Comparison of ENCODE assay signal across 24 cellular contexts in the genomic region with DNA sequence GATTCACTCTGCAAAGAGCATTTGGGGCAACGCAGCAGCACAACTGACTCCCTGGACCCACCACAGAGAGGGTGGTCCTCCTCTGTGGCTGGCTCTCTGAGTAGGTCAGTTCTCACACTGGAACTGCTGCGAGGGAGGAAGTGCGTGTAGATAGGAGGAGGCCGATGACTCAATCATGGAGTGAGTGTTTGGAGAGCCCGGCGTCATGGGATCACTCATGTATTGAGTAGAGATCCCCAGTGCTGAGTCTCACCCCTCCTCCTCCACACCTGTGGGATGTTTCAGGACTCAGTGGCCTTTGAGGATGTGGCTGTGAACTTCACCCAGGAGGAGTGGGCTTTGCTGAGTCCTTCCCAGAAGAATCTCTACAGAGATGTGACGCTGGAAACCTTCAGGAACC. TPM values are rescaled to one million over a fixed set of nuclear protein-coding genes. Genes with fewer than 3 reads are reported as not detected.
DNase-seq lines count a peak whose midpoint lies in the region; ATAC-seq, FAIRE-seq and TF ChIP-seq lines count a peak whose summit lies in the region.
"Had no signal": no experiment of that assay in that cellular context is flagged by ENCODE, and none has a peak within 500 bp of the region (broad histone marks: within the 10 kb centered on the region; RNA-seq: fewer than 3 reads in every experiment).

No MANE protein-coding gene starts in this region.

- WGBS in liver: 97% methylated on average over 7 of the region's 7 CpGs
- WGBS in HepG2 (ENCODE audit: low lambda C conversion rate): 100% methylated on average over 7 of the region's 7 CpGs
- 88 to 100% methylated on average over 2 to 7 of the region's 7 CpGs for WGBS in transverse colon (ENCODE audit: low coverage in 1 of 2), 2 donors
- 95 to 98% methylated on average over 7 of the region's 7 CpGs for WGBS in heart right ventricle, 2 donors

- H3K9ac ChIP-seq in liver (ENCODE audit: low read depth in 1 of 2, low read length in 2 of 2) (no peak overlapping the region), HepG2 (ENCODE audit: insufficient read depth, low read depth, low read length) (no peak overlapping the region)

- no TSS peak for BruUV-seq in HepG2 (replicated peaks; lab: Mats Ljungman, UMichigan)

- H3K9me3 ChIP-seq in liver (ENCODE audit: control insufficient read depth in 4 of 4, low read length in 3 of 4) (peaks cover 26 to 57% (median 34%) of the 10 kb centered on the region in 4 donors), HepG2 (ENCODE audit: low read length) (no peaks in the 10 kb centered on the region), T-helper 17 cell (ENCODE audit: control insufficient read depth, low read length, poor library complexity, severe bottlenecking) (peaks cover 48% of the 10 kb centered on the region), transverse colon (peaks cover 41% of the 10 kb centered on the region in 2 donors), heart right ventricle (peaks cover 0 to 95% (median 8%) of the 10 kb centered on the region in 11 donors)

- H2AFZ ChIP-seq in HepG2 (ENCODE audit: low read length): no peak overlapping the region

- POLR2A ChIA-PET in HepG2 (lab: Yijun Ruan, JAX): no interaction called here

- DNase-seq in HepG2 (ENCODE audit: low spot score) (no peak), T-helper 17 cell (no peak), glutamatergic neuron (no peak), transverse colon (no peak), heart right ventricle (no peak)
- DNase-seq in stimulated activated naive B cell treated with anti-CD40 and anti-IgM and Interleukin-4, amounts not matched to agents 10 μg/mL and 1 μg/mL and 100 μg/mL, for 72 hours: no peak
- DNase-seq: activated CD4-positive, CD25-positive, alpha-beta regulatory T cell treated with anti-CD3 and anti-CD28 coated beads, Interleukin-2, amount 50 U/mL, for 72 hours; activated CD8-positive, alpha-beta T cell treated with anti-CD3 and anti-CD28 coated beads, Interleukin-2, amount 10 ng/mL, durations not matched to agents 7 days and 5 days; activated naive CD4-positive, alpha-beta T cell treated with Interleukin-2 at 50 U/mL for 16 hours; activated T-cell treated with anti-CD3 and anti-CD28 coated beads, Interleukin-2, amount 50 U/mL, for 4 hours; C1 segment of cervical spinal cord; kidney; midbrain; MM.1S; NCI-H1105 treated with DMSO at 0.1 percent for 48 hours; NCI-H1930; NCI-H526; nephron progenitor cell; Right ventricle myocardium superior; stimulated activated naive CD4-positive, alpha-beta T cell treated with Interleukin-2 at 50 U/mL for 16 hours had no signal

- in situ Hi-C loops in HepG2 (cut with HindIII; ENCODE audit: extremely low pct_ligation_motif_present, low pct_unique_long_range_greater_than_20kb) (no loop called here), transverse colon (cut with MboI; ENCODE audit: low pct_ligation_motif_present in 1 of 4, low pct_unique_long_range_greater_than_20kb in 1 of 4, low sequenced_read_pairs in 3 of 4) (no loop called here)

- ATAC-seq in HepG2 (no peak), T-helper 17 cell (no peak), heart right ventricle (no peak), GM21528 (IDR thresholded peaks at IDR 0.05; ENCODE audit: low FRiP score, unreplicated experiment) (no peak)
- ATAC-seq in stimulated activated naive B cell treated with anti-CD40 and anti-IgM and Interleukin-4, amounts not matched to agents 10 μg/mL and 1 μg/mL and 100 μg/mL, for 72 hours (replicated peaks): no peak
- ATAC-seq: activated CD8-positive, alpha-beta T cell treated with anti-CD3 and anti-CD28 coated beads, Interleukin-2, amount 10 ng/mL, durations not matched to agents 7 days and 5 days; activated T-cell treated with anti-CD3 and anti-CD28 coated beads, Interleukin-2, amount 50 U/mL, for 4 hours; SK-N-SH treated with all-trans-retinoic acid at 6 μM for 48 hours had no signal

- CTCF ChIA-PET in HepG2 (lab: Yijun Ruan, JAX; ENCODE audit: low intra/inter-chr PET ratio, low total read pairs): no interaction called here

- H3K4me1 ChIP-seq in liver (ENCODE audit: control insufficient read depth in 4 of 4, insufficient read depth in 4 of 4, low read length in 3 of 4): no peaks in the 10 kb centered on the region
- no peaks in the 10 kb centered on the region for H3K4me1 ChIP-seq in HepG2 (ENCODE audit: insufficient read depth, low read length)
- no peaks in the 10 kb centered on the region for H3K4me1 ChIP-seq in transverse colon
- no peaks in the 10 kb centered on the region for H3K4me1 ChIP-seq in heart right ventricle
- H3K4me1 ChIP-seq: suprapubic skin had no signal

- H3K4me3 ChIP-seq in liver (ENCODE audit: low read depth in 1 of 3, low read length in 3 of 3): peak overlapping the region in 2 of 3 donors; percentile 9 to 53
- no peak overlapping the region for H3K4me3 ChIP-seq in HepG2 (replicated peaks in 1 of 3; ENCODE audit: insufficient read depth in 1 of 3, low read depth in 2 of 3, low read length in 3 of 3)
- no peak overlapping the region for H3K4me3 ChIP-seq in transverse colon
- H3K4me3 ChIP-seq in heart right ventricle: no peak overlapping the region
- H3K4me3 ChIP-seq: suprapubic skin had no signal

- peaks cover 6% of the 10 kb centered on the region for H3K9me3 Mint-ChIP-seq in glutamatergic neuron (ENCODE audit: unreplicated experiment)
- peaks cover 8 to 13% of the 10 kb centered on the region in 2 donors for H3K9me3 Mint-ChIP-seq in stimulated activated naive B cell treated with anti-CD40 and anti-IgM and Interleukin-4, amounts not matched to agents 10 μg/mL and 1 μg/mL and 100 μg/mL, for 72 hours

- no peak for FAIRE-seq in HepG2 (lab: Jason Lieb, UNC)
- FAIRE-seq: kidney had no signal

- no peak for TF ChIP-seq RAD21 in liver (IDR thresholded peaks at IDR 0.05)
- no peak for TF ChIP-seq RAD21 in HepG2 (CRISPR knock-in tag; IDR thresholded peaks at IDR 0.05)

- intact Hi-C loops in HepG2 (cut with micrococcal nuclease; ENCODE audit: unreplicated experiment) (no loop called here), transverse colon (cut with DNase I; ENCODE audit: low total_unique reads) (no loop called here), heart right ventricle (cut with DNase I) (loop anchor here in 1 of 10 donors (10.0 kb wide), 1 partner anchor 57 kb away; the partner anchor contains the start of gene ZNF14)

- H3K4me2 ChIP-seq in HepG2 (ENCODE audit: low read depth, low read length): no peak overlapping the region

- TF ChIP-seq CTCF in liver (IDR thresholded peaks at IDR 0.05; ENCODE audit: low read depth, low read length, missing input control) (no peak), HepG2 (CRISPR knock-in tag; IDR thresholded peaks at IDR 0.05) (no peak), glutamatergic neuron (IDR thresholded peaks at IDR 0.05; ENCODE audit: partially characterized antibody, unreplicated experiment) (no peak), transverse colon (IDR thresholded peaks at IDR 0.05) (no peak), heart right ventricle (IDR thresholded peaks at IDR 0.05) (no peak)

- 0 out of 2 replicates have a peak, but pooled peaks cover 3% of the 10 kb centered on the region for H4K20me1 ChIP-seq in HepG2 (ENCODE audit: insufficient read depth, low read length)

- H3K4me3 Mint-ChIP-seq in T-helper 17 cell (peak overlapping the region; percentile 32), glutamatergic neuron (ENCODE audit: unreplicated experiment) (peak overlapping the region; percentile 42)
- H3K4me3 Mint-ChIP-seq in stimulated activated naive B cell treated with anti-CD40 and anti-IgM and Interleukin-4, amounts not matched to agents 10 μg/mL and 1 μg/mL and 100 μg/mL, for 72 hours: no peak overlapping the region
- H3K4me3 Mint-ChIP-seq: activated CD8-positive, alpha-beta T cell treated with anti-CD3 and anti-CD28 coated beads, Interleukin-2, amount 10 ng/mL, durations not matched to agents 7 days and 5 days; activated T-cell treated with anti-CD3 and anti-CD28 coated beads, Interleukin-2, amount 50 U/mL, for 4 hours; nephron progenitor cell had no signal

- H3K27me3 Mint-ChIP-seq in T-helper 17 cell (no peaks in the 10 kb centered on the region), glutamatergic neuron (ENCODE audit: unreplicated experiment) (no peaks in the 10 kb centered on the region)
- no peaks in the 10 kb centered on the region for H3K27me3 Mint-ChIP-seq in stimulated activated naive B cell treated with anti-CD40 and anti-IgM and Interleukin-4, amounts not matched to agents 10 μg/mL and 1 μg/mL and 100 μg/mL, for 72 hours

- H3K36me3 Mint-ChIP-seq in T-helper 17 cell (ENCODE audit: low read depth) (peaks cover 7% of the 10 kb centered on the region), glutamatergic neuron (ENCODE audit: unreplicated experiment) (peaks cover 39% of the 10 kb centered on the region)
- peaks cover 72 to 78% of the 10 kb centered on the region in 2 donors for H3K36me3 Mint-ChIP-seq in stimulated activated naive B cell treated with anti-CD40 and anti-IgM and Interleukin-4, amounts not matched to agents 10 μg/mL and 1 μg/mL and 100 μg/mL, for 72 hours

- peaks cover 24% of the 10 kb centered on the region for H3K79me2 ChIP-seq in HepG2 (ENCODE audit: insufficient read depth, low read length)

- H3K4me1 Mint-ChIP-seq in T-helper 17 cell: peaks cover 7% of the 10 kb centered on the region
- H3K4me1 Mint-ChIP-seq in glutamatergic neuron (ENCODE audit: low read depth, unreplicated experiment): no peaks in the 10 kb centered on the region
- peaks cover 13 to 24% of the 10 kb centered on the region in 2 donors for H3K4me1 Mint-ChIP-seq in stimulated activated naive B cell treated with anti-CD40 and anti-IgM and Interleukin-4, amounts not matched to agents 10 μg/mL and 1 μg/mL and 100 μg/mL, for 72 hours

- TF ChIP-seq POLR2A in HepG2 (IDR thresholded peaks at IDR 0.05; ENCODE audit: insufficient read depth in 1 of 2, low read depth in 2 of 2, low read length in 2 of 2) (no peak), transverse colon (IDR thresholded peaks at IDR 0.05) (no peak)

- H3K36me3 ChIP-seq in liver (ENCODE audit: control insufficient read depth in 4 of 4, insufficient read depth in 3 of 4, low read depth in 1 of 4, low read length in 3 of 4): peaks cover 10 to 50% (median 38%) of the 10 kb centered on the region in 4 donors
- peaks cover 19 to 59% of the 10 kb centered on the region in 2 experiments for H3K36me3 ChIP-seq in HepG2 (replicated peaks in 1 of 2; ENCODE audit: control insufficient read depth in 1 of 2, insufficient read depth in 2 of 2, low read length in 2 of 2)
- H3K36me3 ChIP-seq in transverse colon: peaks cover 0 to 89% (median 29%) of the 10 kb centered on the region in 4 donors
- peaks cover 0 to 100% (median 30%) of the 10 kb centered on the region in 9 donors for H3K36me3 ChIP-seq in heart right ventricle

- H3K27ac ChIP-seq in liver (ENCODE audit: low read depth in 1 of 2, low read length in 2 of 2) (no peak overlapping the region), HepG2 (ENCODE audit: extremely low read length, insufficient read depth, low read length) (no peak overlapping the region), transverse colon (no peak overlapping the region), heart right ventricle (no peak overlapping the region)
- H3K27ac ChIP-seq: suprapubic skin had no signal

- H3K27me3 ChIP-seq in liver (ENCODE audit: control insufficient read depth in 4 of 4, insufficient read depth in 4 of 4, low read length in 3 of 4): no peaks in the 10 kb centered on the region
- no peaks in the 10 kb centered on the region; a peak in 1 of 5 replicates for H3K27me3 ChIP-seq in HepG2 (ENCODE audit: control insufficient read depth in 1 of 2, insufficient read depth in 2 of 2, low read length in 2 of 2)
- no peaks in the 10 kb centered on the region for H3K27me3 ChIP-seq in transverse colon
- no peaks in the 10 kb centered on the region for H3K27me3 ChIP-seq in heart right ventricle
- H3K27me3 ChIP-seq: suprapubic skin had no signal

- H3K27ac Mint-ChIP-seq in T-helper 17 cell: no peak overlapping the region
- no peak overlapping the region for H3K27ac Mint-ChIP-seq in glutamatergic neuron (ENCODE audit: unreplicated experiment)
- H3K27ac Mint-ChIP-seq in stimulated activated naive B cell treated with anti-CD40 and anti-IgM and Interleukin-4, amounts not matched to agents 10 μg/mL and 1 μg/mL and 100 μg/mL, for 72 hours: peak overlapping the region; percentile 80
- H3K27ac Mint-ChIP-seq: activated CD8-positive, alpha-beta T cell treated with anti-CD3 and anti-CD28 coated beads, Interleukin-2, amount 10 ng/mL, durations not matched to agents 7 days and 5 days; nephron progenitor cell had no signal

- no peak for TF ChIP-seq EP300 in HepG2 (IDR thresholded peaks at IDR 0.05; ENCODE audit: low read depth in 2 of 2, low read length in 2 of 2)
- TF ChIP-seq EP300 in HepG2 (CRISPR knock-in tag; IDR thresholded peaks at IDR 0.05; ENCODE audit: borderline replicate concordance): no peak
- TF ChIP-seq EP300 in transverse colon (IDR thresholded peaks at IDR 0.05; ENCODE audit: low read depth): no peak

RNA-seq across cellular contexts. Expression of gene ZNF101, which starts 8.9 kb away (rescaled TPM):
- total RNA-seq in liver: 1 to 10 TPM; 4.6 to 6.9 TPM
- 1 to 10 TPM; 1.5 to 2.4 TPM for polyA plus RNA-seq in liver
- total RNA-seq in HepG2 (2016; rRNA removed; fragmentation: Illumina TruSeq; extraction: Trizol): 28.9 and 35.3 TPM in 2 replicates
- total RNA-seq in HepG2 (2016; cell fraction: cytosol; rRNA removed; fragmentation: Illumina TruSeq; extraction: Trizol; ENCODE audit: low read depth): 5.8 and 9.2 TPM in 2 replicates
- total RNA-seq in HepG2 (2016; cell fraction: insoluble cytoplasmic fraction; rRNA removed; fragmentation: Illumina TruSeq; extraction: Trizol): 30.1 and 36.1 TPM in 2 replicates
- 18.6 and 18.7 TPM in 2 replicates for total RNA-seq in HepG2 (2016; cell fraction: membrane; rRNA removed; fragmentation: Illumina TruSeq; extraction: Trizol)
- 18.7 and 19.2 TPM in 2 replicates for total RNA-seq in HepG2 (2016; cell fraction: nucleus; rRNA removed; fragmentation: Illumina TruSeq; extraction: Trizol)
- 10.9 and 12.9 TPM in 2 replicates for polyA plus RNA-seq in HepG2 (2011; rRNA removed)
- polyA plus RNA-seq in HepG2 (2011; cell fraction: cytosol; rRNA removed): 5.0 and 7.2 TPM in 2 replicates
- 5.5 and 6.9 TPM in 2 replicates for polyA plus RNA-seq in HepG2 (2011; cell fraction: nucleus; rRNA removed)
- polyA plus RNA-seq in HepG2 (2012): 7.8 and 8.8 TPM in 2 replicates
- 4.9 and 6.0 TPM in 2 replicates for polyA plus RNA-seq in HepG2 (2016; cell fraction: cytosol; fragmentation: Illumina TruSeq; extraction: Trizol; ENCODE audit: low read depth)
- polyA plus RNA-seq in HepG2 (2016; cell fraction: insoluble cytoplasmic fraction; fragmentation: Illumina TruSeq; extraction: Trizol; ENCODE audit: low read depth): 24.4 and 28.4 TPM in 2 replicates
- 9.1 and 9.6 TPM in 2 replicates for polyA plus RNA-seq in HepG2 (2016; cell fraction: membrane; fragmentation: Illumina TruSeq; extraction: Trizol; ENCODE audit: low read depth)
- polyA plus RNA-seq in HepG2 (2016; cell fraction: nucleus; fragmentation: Illumina TruSeq; extraction: Trizol; ENCODE audit: insufficient read depth, low read depth): 23.5 and 25.1 TPM in 2 replicates
- 4.7 and 7.8 TPM in 2 replicates for polyA minus RNA-seq in HepG2 (2011; rRNA and poly(A)+ RNA removed; ENCODE audit: low replicate concordance)
- polyA minus RNA-seq in HepG2 (2011; cell fraction: cytosol; rRNA and poly(A)+ RNA removed): 6.7 and 11.7 TPM in 2 replicates
- polyA minus RNA-seq in HepG2 (2011; cell fraction: nucleus; rRNA and poly(A)+ RNA removed): 16.0 and 18.4 TPM in 2 replicates
- 10 to 100 TPM; 56.0 to 56.1 TPM for total RNA-seq in T-helper 17 cell
- total RNA-seq in glutamatergic neuron (ENCODE audit: unreplicated experiment): 8.0 TPM
- total RNA-seq in transverse colon: 10 to 100 TPM in 3 of 4 donors, 1 to 10 TPM in 1; 6.8 to 16.8 (median 11.1) TPM
- total RNA-seq in heart right ventricle: 1 to 10 TPM; 2.5 to 5.7 (median 3.8) TPM
- polyA plus RNA-seq in heart right ventricle: 1 to 10 TPM; 3.1 to 6.9 TPM

RNA-seq across cellular contexts. Expression of gene ATP13A1, which starts 14.1 kb away (rescaled TPM):
- total RNA-seq in liver (10 to 100 TPM; 18.8 to 36.5 TPM), HepG2 (2016; rRNA removed; fragmentation: Illumina TruSeq; extraction: Trizol) (9.8 and 23.2 TPM in 2 replicates), T-helper 17 cell (10 to 100 TPM; 91.4 to 98.8 TPM), glutamatergic neuron (ENCODE audit: unreplicated experiment) (92.7 TPM), transverse colon (100 to 1,000 TPM; 112 to 929 (median 402) TPM), heart right ventricle (10 to 100 TPM; 12.3 to 28.2 (median 18.4) TPM)
- polyA plus RNA-seq in liver (10 to 100 TPM; 15.1 to 22.1 TPM), HepG2 (2011; rRNA removed) (41.0 and 41.7 TPM in 2 replicates), heart right ventricle (10 to 100 TPM; 23.2 to 34.5 TPM)
- 8.5 and 9.9 TPM in 2 replicates for total RNA-seq in HepG2 (2016; cell fraction: cytosol; rRNA removed; fragmentation: Illumina TruSeq; extraction: Trizol; ENCODE audit: low read depth)
- 5.9 and 25.7 TPM in 2 replicates for total RNA-seq in HepG2 (2016; cell fraction: insoluble cytoplasmic fraction; rRNA removed; fragmentation: Illumina TruSeq; extraction: Trizol)
- 11.2 and 13.7 TPM in 2 replicates for total RNA-seq in HepG2 (2016; cell fraction: membrane; rRNA removed; fragmentation: Illumina TruSeq; extraction: Trizol)
- total RNA-seq in HepG2 (2016; cell fraction: nucleus; rRNA removed; fragmentation: Illumina TruSeq; extraction: Trizol): 38.0 and 41.5 TPM in 2 replicates
- 10.1 and 16.3 TPM in 2 replicates for polyA plus RNA-seq in HepG2 (2011; cell fraction: cytosol; rRNA removed)
- 461 and 645 TPM in 2 replicates for polyA plus RNA-seq in HepG2 (2011; cell fraction: nucleus; rRNA removed)
- polyA plus RNA-seq in HepG2 (2012): 25.9 and 38.7 TPM in 2 replicates
- 4.4 and 5.2 TPM in 2 replicates for polyA plus RNA-seq in HepG2 (2016; cell fraction: cytosol; fragmentation: Illumina TruSeq; extraction: Trizol; ENCODE audit: low read depth)
- polyA plus RNA-seq in HepG2 (2016; cell fraction: insoluble cytoplasmic fraction; fragmentation: Illumina TruSeq; extraction: Trizol; ENCODE audit: low read depth): 7.4 and 11.3 TPM in 2 replicates
- 8.0 and 10.2 TPM in 2 replicates for polyA plus RNA-seq in HepG2 (2016; cell fraction: membrane; fragmentation: Illumina TruSeq; extraction: Trizol; ENCODE audit: low read depth)
- polyA plus RNA-seq in HepG2 (2016; cell fraction: nucleus; fragmentation: Illumina TruSeq; extraction: Trizol; ENCODE audit: insufficient read depth, low read depth): 159 and 170 TPM in 2 replicates
- 80.6 and 93.0 TPM in 2 replicates for polyA minus RNA-seq in HepG2 (2011; rRNA and poly(A)+ RNA removed; ENCODE audit: low replicate concordance)
- 18.7 and 21.6 TPM in 2 replicates for polyA minus RNA-seq in HepG2 (2011; cell fraction: cytosol; rRNA and poly(A)+ RNA removed)
- 57.6 and 63.4 TPM in 2 replicates for polyA minus RNA-seq in HepG2 (2011; cell fraction: nucleus; rRNA and poly(A)+ RNA removed)

RNA-seq across cellular contexts. Expression of gene GMIP, which starts 34.1 kb away (rescaled TPM):
- 1 to 10 TPM; 5.3 to 6.5 TPM for total RNA-seq in liver
- 1 to 10 TPM in 1 of 2 donors, under 1 TPM in 1; 0.89 to 3.4 TPM for polyA plus RNA-seq in liver
- total RNA-seq in HepG2 (2016; rRNA removed; fragmentation: Illumina TruSeq; extraction: Trizol): 1.3 and 1.8 TPM in 2 replicates
- total RNA-seq in HepG2 (2016; cell fraction: cytosol; rRNA removed; fragmentation: Illumina TruSeq; extraction: Trizol; ENCODE audit: low read depth): 0.88 and 1.5 TPM in 2 replicates
- total RNA-seq in HepG2 (2016; cell fraction: insoluble cytoplasmic fraction; rRNA removed; fragmentation: Illumina TruSeq; extraction: Trizol): 1.4 and 1.5 TPM in 2 replicates
- 0.80 and 1.5 TPM in 2 replicates for total RNA-seq in HepG2 (2016; cell fraction: membrane; rRNA removed; fragmentation: Illumina TruSeq; extraction: Trizol)
- total RNA-seq in HepG2 (2016; cell fraction: nucleus; rRNA removed; fragmentation: Illumina TruSeq; extraction: Trizol): 1.7 and 2.0 TPM in 2 replicates
- 1.4 and 1.5 TPM in 2 replicates for polyA plus RNA-seq in HepG2 (2011; rRNA removed)
- 0.62 and 0.71 TPM in 2 replicates for polyA plus RNA-seq in HepG2 (2011; cell fraction: cytosol; rRNA removed)
- polyA plus RNA-seq in HepG2 (2011; cell fraction: nucleus; rRNA removed): 16.5 and 21.4 TPM in 2 replicates
- 2.1 and 3.2 TPM in 2 replicates for polyA plus RNA-seq in HepG2 (2012)
- polyA plus RNA-seq in HepG2 (2016; cell fraction: cytosol; fragmentation: Illumina TruSeq; extraction: Trizol; ENCODE audit: low read depth): 0.38 and 0.47 TPM in 2 replicates
- polyA plus RNA-seq in HepG2 (2016; cell fraction: insoluble cytoplasmic fraction; fragmentation: Illumina TruSeq; extraction: Trizol; ENCODE audit: low read depth): 1.8 and 2.2 TPM in 2 replicates
- polyA plus RNA-seq in HepG2 (2016; cell fraction: membrane; fragmentation: Illumina TruSeq; extraction: Trizol; ENCODE audit: low read depth): 0.83 and 0.98 TPM in 2 replicates
- 4.6 and 6.5 TPM in 2 replicates for polyA plus RNA-seq in HepG2 (2016; cell fraction: nucleus; fragmentation: Illumina TruSeq; extraction: Trizol; ENCODE audit: insufficient read depth, low read depth)
- polyA minus RNA-seq in HepG2 (2011; rRNA and poly(A)+ RNA removed; ENCODE audit: low replicate concordance): 1.3 and 6.5 TPM in 2 replicates
- 0.79 and 2.2 TPM in 2 replicates for polyA minus RNA-seq in HepG2 (2011; cell fraction: cytosol; rRNA and poly(A)+ RNA removed)
- polyA minus RNA-seq in HepG2 (2011; cell fraction: nucleus; rRNA and poly(A)+ RNA removed): 2.4 and 3.0 TPM in 2 replicates
- total RNA-seq in T-helper 17 cell: 10 to 100 TPM; 85.0 to 91.7 TPM
- total RNA-seq in glutamatergic neuron (ENCODE audit: unreplicated experiment): 204 TPM
- 10 to 100 TPM; 17.3 to 84.9 (median 27.2) TPM for total RNA-seq in transverse colon
- 10 to 100 TPM in 1 of 10 donors, 1 to 10 TPM in 9; 1.4 to 11.8 (median 2.4) TPM for total RNA-seq in heart right ventricle
- polyA plus RNA-seq in heart right ventricle: 1 to 10 TPM; 1.6 to 2.5 TPM

RNA-seq across cellular contexts. Expression of gene LPAR2, which starts 49.6 kb away (rescaled TPM):
- total RNA-seq in liver: 1 to 10 TPM; 1.0 to 3.4 TPM
- 1 to 10 TPM; 1.0 to 1.3 TPM for polyA plus RNA-seq in liver
- 0.72 and 0.86 TPM in 2 replicates for total RNA-seq in HepG2 (2016; rRNA removed; fragmentation: Illumina TruSeq; extraction: Trizol)
- total RNA-seq in HepG2 (2016; cell fraction: cytosol; rRNA removed; fragmentation: Illumina TruSeq; extraction: Trizol; ENCODE audit: low read depth): not detected in 2 replicates
- 0.27 and 0.82 TPM in 2 replicates for total RNA-seq in HepG2 (2016; cell fraction: insoluble cytoplasmic fraction; rRNA removed; fragmentation: Illumina TruSeq; extraction: Trizol)
- total RNA-seq in HepG2 (2016; cell fraction: membrane; rRNA removed; fragmentation: Illumina TruSeq; extraction: Trizol): 0.19 TPM in 1 of 2 replicates, not detected in the other
- total RNA-seq in HepG2 (2016; cell fraction: nucleus; rRNA removed; fragmentation: Illumina TruSeq; extraction: Trizol): 0.50 and 1.2 TPM in 2 replicates
- polyA plus RNA-seq in HepG2 (2011; rRNA removed): 3.6 TPM in 2 replicates
- polyA plus RNA-seq in HepG2 (2011; cell fraction: cytosol; rRNA removed): 0.54 and 0.72 TPM in 2 replicates
- polyA plus RNA-seq in HepG2 (2011; cell fraction: nucleus; rRNA removed): 37.6 and 51.5 TPM in 2 replicates
- polyA plus RNA-seq in HepG2 (2012): 4.0 and 4.3 TPM in 2 replicates
- polyA plus RNA-seq in HepG2 (2016; cell fraction: cytosol; fragmentation: Illumina TruSeq; extraction: Trizol; ENCODE audit: low read depth): 0.12 and 0.14 TPM in 2 replicates
- polyA plus RNA-seq in HepG2 (2016; cell fraction: insoluble cytoplasmic fraction; fragmentation: Illumina TruSeq; extraction: Trizol; ENCODE audit: low read depth): 0.24 and 0.39 TPM in 2 replicates
- polyA plus RNA-seq in HepG2 (2016; cell fraction: membrane; fragmentation: Illumina TruSeq; extraction: Trizol; ENCODE audit: low read depth): not detected in 2 replicates
- 6.2 and 6.6 TPM in 2 replicates for polyA plus RNA-seq in HepG2 (2016; cell fraction: nucleus; fragmentation: Illumina TruSeq; extraction: Trizol; ENCODE audit: insufficient read depth, low read depth)
- polyA minus RNA-seq in HepG2 (2011; rRNA and poly(A)+ RNA removed; ENCODE audit: low replicate concordance): 1.3 and 4.7 TPM in 2 replicates
- polyA minus RNA-seq in HepG2 (2011; cell fraction: cytosol; rRNA and poly(A)+ RNA removed): not detected in 2 replicates
- 1.6 and 5.4 TPM in 2 replicates for polyA minus RNA-seq in HepG2 (2011; cell fraction: nucleus; rRNA and poly(A)+ RNA removed)
- 10 to 100 TPM; 66.5 to 67.2 TPM for total RNA-seq in T-helper 17 cell
- 364 TPM for total RNA-seq in glutamatergic neuron (ENCODE audit: unreplicated experiment)
- 10 to 100 TPM; 19.2 to 52.5 (median 32.6) TPM for total RNA-seq in transverse colon
- 1 to 10 TPM in 3 of 10 donors, under 1 TPM in 6, not detected in 1; 0.25 to 1.9 (median 0.94) TPM for total RNA-seq in heart right ventricle
- 1 to 10 TPM in 1 of 2 donors, under 1 TPM in 1; 0.52 to 1.2 TPM for polyA plus RNA-seq in heart right ventricle

RNA-seq across cellular contexts. Expression of gene ZNF14, which starts 55.3 kb away (rescaled TPM):
- total RNA-seq in liver: 1 to 10 TPM; 1.4 to 2.6 TPM
- under 1 TPM; 0.28 to 0.37 TPM for polyA plus RNA-seq in liver
- 6.2 and 8.8 TPM in 2 replicates for total RNA-seq in HepG2 (2016; rRNA removed; fragmentation: Illumina TruSeq; extraction: Trizol)
- total RNA-seq in HepG2 (2016; cell fraction: cytosol; rRNA removed; fragmentation: Illumina TruSeq; extraction: Trizol; ENCODE audit: low read depth): 1.2 and 1.4 TPM in 2 replicates
- total RNA-seq in HepG2 (2016; cell fraction: insoluble cytoplasmic fraction; rRNA removed; fragmentation: Illumina TruSeq; extraction: Trizol): 5.8 and 9.2 TPM in 2 replicates
- total RNA-seq in HepG2 (2016; cell fraction: membrane; rRNA removed; fragmentation: Illumina TruSeq; extraction: Trizol): 2.8 and 3.9 TPM in 2 replicates
- 5.0 and 6.5 TPM in 2 replicates for total RNA-seq in HepG2 (2016; cell fraction: nucleus; rRNA removed; fragmentation: Illumina TruSeq; extraction: Trizol)
- polyA plus RNA-seq in HepG2 (2011; rRNA removed): 1.5 and 1.9 TPM in 2 replicates
- polyA plus RNA-seq in HepG2 (2011; cell fraction: cytosol; rRNA removed): 0.97 and 1.4 TPM in 2 replicates
- 0.85 and 0.92 TPM in 2 replicates for polyA plus RNA-seq in HepG2 (2011; cell fraction: nucleus; rRNA removed)
- 3.0 and 3.3 TPM in 2 replicates for polyA plus RNA-seq in HepG2 (2012)
- 0.28 and 0.34 TPM in 2 replicates for polyA plus RNA-seq in HepG2 (2016; cell fraction: cytosol; fragmentation: Illumina TruSeq; extraction: Trizol; ENCODE audit: low read depth)
- polyA plus RNA-seq in HepG2 (2016; cell fraction: insoluble cytoplasmic fraction; fragmentation: Illumina TruSeq; extraction: Trizol; ENCODE audit: low read depth): 4.4 and 5.6 TPM in 2 replicates
- polyA plus RNA-seq in HepG2 (2016; cell fraction: membrane; fragmentation: Illumina TruSeq; extraction: Trizol; ENCODE audit: low read depth): 0.72 and 0.88 TPM in 2 replicates
- polyA plus RNA-seq in HepG2 (2016; cell fraction: nucleus; fragmentation: Illumina TruSeq; extraction: Trizol; ENCODE audit: insufficient read depth, low read depth): 5.1 and 5.6 TPM in 2 replicates
- 0.33 and 1.2 TPM in 2 replicates for polyA minus RNA-seq in HepG2 (2011; rRNA and poly(A)+ RNA removed; ENCODE audit: low replicate concordance)
- polyA minus RNA-seq in HepG2 (2011; cell fraction: cytosol; rRNA and poly(A)+ RNA removed): 2.7 and 4.2 TPM in 2 replicates
- polyA minus RNA-seq in HepG2 (2011; cell fraction: nucleus; rRNA and poly(A)+ RNA removed): 8.2 and 10.2 TPM in 2 replicates
- 10 to 100 TPM; 18.7 to 22.5 TPM for total RNA-seq in T-helper 17 cell
- 10.9 TPM for total RNA-seq in glutamatergic neuron (ENCODE audit: unreplicated experiment)
- 10 to 100 TPM in 1 of 4 donors, 1 to 10 TPM in 2, under 1 TPM in 1; 0.37 to 10.0 (median 4.6) TPM for total RNA-seq in transverse colon
- total RNA-seq in heart right ventricle: 1 to 10 TPM; 2.8 to 6.6 (median 4.1) TPM
- polyA plus RNA-seq in heart right ventricle: 1 to 10 TPM; 1.8 to 3.8 TPM

Comparison
In these comparisons a context has a peak if more than half of its experiments do, and no peak if none do; other contexts are left out.
1. H3K4me3 ChIP-seq: peak in liver (2 of 3); none in HepG2 (0 of 3), transverse colon (0 of 4) and heart right ventricle (0 of 10).
2. H3K4me3 Mint-ChIP-seq: peak in T-helper 17 cell (single experiment) and glutamatergic neuron (single experiment); none in stimulated activated naive B cell treated with anti-CD40 and anti-IgM and Interleukin-4, amounts not matched to agents 10 μg/mL and 1 μg/mL and 100 μg/mL, for 72 hours (0 of 2).